Comparison of ENCODE assay signal across 1 cellular context in genomic region chr3:128555098-128555825, GRCh38.
TF ChIP-seq lines count a peak whose summit lies in the region.

No MANE protein-coding gene starts in this region.

TF ChIP-seq in H1, 55 proteins besides CTCF, POLR2A, EP300 and RAD21:
- TF ChIP-seq JUND (IDR thresholded peaks at IDR 0.05; ENCODE audit: low read length) (no peak), BRCA1 (IDR thresholded peaks at IDR 0.05; ENCODE audit: low read depth, low read length) (no peak), USF2 (IDR thresholded peaks at IDR 0.05; ENCODE audit: low read length) (no peak), NANOG (IDR thresholded peaks at IDR 0.05; ENCODE audit: insufficient read depth, low read depth, low read length, poor library complexity, severe bottlenecking) (no peak), BCL11A (IDR thresholded peaks at IDR 0.05; ENCODE audit: low read depth in 2 of 2, low read length in 2 of 2) (no peak), EGR1 (IDR thresholded peaks at IDR 0.05; ENCODE audit: borderline replicate concordance, low read depth, low read length) (no peak), POLR2AphosphoS5 (IDR thresholded peaks at IDR 0.05; ENCODE audit: low read depth, low read length) (no peak), CBX5 (IDR thresholded peaks at IDR 0.05; ENCODE audit: low read depth, low read length) (no peak), SIRT6 (IDR thresholded peaks at IDR 0.05; ENCODE audit: low read length) (no peak), SIN3A (conservative IDR thresholded peaks at IDR 0.05 in 1 of 2, IDR thresholded peaks at IDR 0.05 in 1 of 2; ENCODE audit: low read depth in 1 of 2, low read length in 2 of 2) (no peak; a peak in 1 of 4 replicates), SAP30 (IDR thresholded peaks at IDR 0.05; ENCODE audit: insufficient read depth, insufficient replicate concordance, low read length) (no peak), KDM5A (IDR thresholded peaks at IDR 0.05; ENCODE audit: low read length) (no peak), MAFK (IDR thresholded peaks at IDR 0.05; ENCODE audit: low read depth, low read length) (no peak), CHD1 (IDR thresholded peaks at IDR 0.05; ENCODE audit: low read depth, low read length) (no peak), RXRA (IDR thresholded peaks at IDR 0.05; ENCODE audit: insufficient read depth, low read depth, low read length) (no peak), TAF7 (optimal IDR thresholded peaks at IDR 0.05; ENCODE audit: borderline replicate concordance, low read depth, low read length) (no peak), TBP (IDR thresholded peaks at IDR 0.05; ENCODE audit: low read depth, low read length) (no peak), SRF (IDR thresholded peaks at IDR 0.05; ENCODE audit: low read depth, low read length) (no peak), KDM4A (IDR thresholded peaks at IDR 0.05; ENCODE audit: low read depth, low read length, severe bottlenecking) (peak; percentile 79), SP2 (IDR thresholded peaks at IDR 0.05; ENCODE audit: low read length) (no peak), CBX8 (IDR thresholded peaks at IDR 0.05; ENCODE audit: borderline replicate concordance, low read depth, low read length) (no peak), SP4 (IDR thresholded peaks at IDR 0.05; ENCODE audit: low read length) (no peak), GTF2F1 (IDR thresholded peaks at IDR 0.05; ENCODE audit: borderline replicate concordance, low read depth, low read length) (no peak), ATF2 (IDR thresholded peaks at IDR 0.05; ENCODE audit: low read length) (no peak), FOSL1 (IDR thresholded peaks at IDR 0.05; ENCODE audit: insufficient read depth, low read depth, low read length) (no peak), SIX5 (IDR thresholded peaks at IDR 0.05; ENCODE audit: low read depth, low read length) (no peak), TEAD4 (IDR thresholded peaks at IDR 0.05; ENCODE audit: low read depth, low read length) (0 out of 2 replicates have a peak, but pooled peaks have one; percentile 29), PHF8 (conservative IDR thresholded peaks at IDR 0.05; ENCODE audit: low read depth, low read length) (peak; percentile 40; the same call in 1 of the 2 replicates), JUN (IDR thresholded peaks at IDR 0.05; ENCODE audit: low read depth, low read length) (no peak), RFX5 (IDR thresholded peaks at IDR 0.05; ENCODE audit: borderline replicate concordance, low read depth, low read length) (no peak), SP1 (IDR thresholded peaks at IDR 0.05; ENCODE audit: low read depth, low read length) (no peak), BACH1 (IDR thresholded peaks at IDR 0.05; ENCODE audit: low read length) (no peak), RBBP5 (IDR thresholded peaks at IDR 0.05; ENCODE audit: borderline replicate concordance, low read depth, low read length) (no peak), RNF2 (IDR thresholded peaks at IDR 0.05; ENCODE audit: borderline replicate concordance, low read depth, low read length, missing control alignments, poor library complexity, severe bottlenecking) (no peak), GABPA (IDR thresholded peaks at IDR 0.05; ENCODE audit: borderline replicate concordance, insufficient read depth, low read length) (peak; percentile 25; the same call in 1 of the 2 replicates), ASH2L (IDR thresholded peaks at IDR 0.05; ENCODE audit: low read length) (no peak), CEBPB (IDR thresholded peaks at IDR 0.05; ENCODE audit: low read depth, low read length) (no peak), EZH2 (IDR thresholded peaks at IDR 0.05; ENCODE audit: low read depth, low read length, severe bottlenecking) (peak; percentile 62), TCF12 (IDR thresholded peaks at IDR 0.05; ENCODE audit: low read depth, low read length) (no peak), HDAC2 (IDR thresholded peaks at IDR 0.05; ENCODE audit: borderline replicate concordance in 1 of 2, low read depth in 2 of 2, low read length in 2 of 2) (no peak), ATF3 (IDR thresholded peaks at IDR 0.05; ENCODE audit: insufficient read depth, low read depth, low read length) (no peak), CHD7 (IDR thresholded peaks at IDR 0.05; ENCODE audit: insufficient replicate concordance, low read length) (no peak), E2F6 (IDR thresholded peaks at IDR 0.05) (no peak), POU5F1 (IDR thresholded peaks at IDR 0.05; ENCODE audit: low read depth, low read length) (no peak), TAF1 (IDR thresholded peaks at IDR 0.05; ENCODE audit: low read depth, low read length) (0 out of 2 replicates have a peak, but pooled peaks have one; percentile 22), CHD2 (IDR thresholded peaks at IDR 0.05; ENCODE audit: low read length) (no peak), KDM1A (IDR thresholded peaks at IDR 0.05; ENCODE audit: borderline replicate concordance, low read length) (no peak), YY1 (IDR thresholded peaks at IDR 0.05; ENCODE audit: low read depth, low read length) (no peak), ZNF274 (IDR thresholded peaks at IDR 0.05; ENCODE audit: borderline replicate concordance, extremely low read depth, low read length) (no peak), CTBP2 (IDR thresholded peaks at IDR 0.05; ENCODE audit: borderline replicate concordance, insufficient read depth, insufficient read length, low read length) (no peak), SUZ12 (IDR thresholded peaks at IDR 0.05; ENCODE audit: low read length) (peak; percentile 62), NRF1 (IDR thresholded peaks at IDR 0.05; ENCODE audit: low read depth, low read length) (no peak), MAX (IDR thresholded peaks at IDR 0.05) (no peak), HDAC6 (IDR thresholded peaks at IDR 0.05; ENCODE audit: low read depth, low read length) (no peak)
